In the genomic region with DNA sequence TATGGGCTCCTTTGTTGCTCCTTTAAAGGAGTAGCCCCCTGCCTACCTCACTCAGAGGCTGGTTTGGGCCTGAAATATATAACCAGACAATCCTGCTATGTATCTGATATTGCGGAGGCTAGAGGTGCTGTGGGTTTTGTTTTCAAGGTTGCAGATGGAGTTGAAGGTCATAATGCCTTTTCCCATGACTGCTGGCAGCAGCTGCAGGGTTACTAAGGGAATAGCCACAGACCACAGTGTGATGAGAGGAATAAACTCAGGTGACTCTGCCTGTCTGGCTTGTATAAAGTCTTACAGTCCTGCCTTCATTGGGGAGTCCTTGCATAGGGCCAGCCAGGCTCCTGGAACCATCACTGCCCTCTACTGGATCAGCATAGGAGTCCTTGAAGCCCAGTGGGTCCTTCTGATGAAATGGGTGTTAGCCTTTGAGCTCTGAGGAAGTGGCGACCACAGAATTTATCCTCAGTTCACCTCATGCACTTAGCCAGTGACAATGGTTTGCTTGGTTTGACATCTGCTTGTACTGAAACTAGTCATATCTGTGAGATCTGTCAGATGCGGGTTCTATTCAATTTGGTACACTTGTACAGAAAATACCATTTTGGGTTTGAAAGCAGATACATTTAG, we compare ENCODE assay signal across 1 cellular context.
TF ChIP-seq lines count a peak whose summit lies in the region.

No MANE protein-coding gene starts in this region.

TF ChIP-seq in GM12878, 131 proteins besides CTCF, POLR2A, EP300 and RAD21 (continued from another document and continues in another):
- TF ChIP-seq, protein P1, sequence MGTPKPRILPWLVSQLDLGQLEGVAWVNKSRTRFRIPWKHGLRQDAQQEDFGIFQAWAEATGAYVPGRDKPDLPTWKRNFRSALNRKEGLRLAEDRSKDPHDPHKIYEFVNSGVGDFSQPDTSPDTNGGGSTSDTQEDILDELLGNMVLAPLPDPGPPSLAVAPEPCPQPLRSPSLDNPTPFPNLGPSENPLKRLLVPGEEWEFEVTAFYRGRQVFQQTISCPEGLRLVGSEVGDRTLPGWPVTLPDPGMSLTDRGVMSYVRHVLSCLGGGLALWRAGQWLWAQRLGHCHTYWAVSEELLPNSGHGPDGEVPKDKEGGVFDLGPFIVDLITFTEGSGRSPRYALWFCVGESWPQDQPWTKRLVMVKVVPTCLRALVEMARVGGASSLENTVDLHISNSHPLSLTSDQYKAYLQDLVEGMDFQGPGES (IDR thresholded peaks at IDR 0.05), result no peak
- no peak for TF ChIP-seq RBBP5 (conservative IDR thresholded peaks at IDR 0.05)
- no peak for TF ChIP-seq CBX5 (IDR thresholded peaks at IDR 0.05; ENCODE audit: low read depth)
- TF ChIP-seq POLR2AphosphoS2 (IDR thresholded peaks at IDR 0.05; ENCODE audit: low read depth, low read length), result no peak
- no peak for TF ChIP-seq USF1 (IDR thresholded peaks at IDR 0.05; ENCODE audit: borderline replicate concordance, extremely low read length, insufficient read depth, low read depth, low read length)
- no peak for TF ChIP-seq NR2C2 (IDR thresholded peaks at IDR 0.05; ENCODE audit: borderline replicate concordance, control insufficient read depth, insufficient read length, low read depth)
- no peak for TF ChIP-seq ZBTB11 (CRISPR knock-in tag; IDR thresholded peaks at IDR 0.05)
- no peak for TF ChIP-seq JUND (IDR thresholded peaks at IDR 0.05; ENCODE audit: low read depth, low read length)
- TF ChIP-seq RFX5 (IDR thresholded peaks at IDR 0.05; ENCODE audit: low read depth, low read length), result no peak
- peak; percentile 61; the same call in 1 of the 2 replicates for TF ChIP-seq ATF2 (IDR thresholded peaks at IDR 0.05; ENCODE audit: low read length)
- no peak for TF ChIP-seq SP1 (IDR thresholded peaks at IDR 0.05; ENCODE audit: low read depth, low read length)
- no peak for TF ChIP-seq MYB (IDR thresholded peaks at IDR 0.05; ENCODE audit: borderline replicate concordance, low read depth, low read length)
- no peak for TF ChIP-seq EED (IDR thresholded peaks at IDR 0.05; ENCODE audit: low read depth)
- TF ChIP-seq, protein P2, sequence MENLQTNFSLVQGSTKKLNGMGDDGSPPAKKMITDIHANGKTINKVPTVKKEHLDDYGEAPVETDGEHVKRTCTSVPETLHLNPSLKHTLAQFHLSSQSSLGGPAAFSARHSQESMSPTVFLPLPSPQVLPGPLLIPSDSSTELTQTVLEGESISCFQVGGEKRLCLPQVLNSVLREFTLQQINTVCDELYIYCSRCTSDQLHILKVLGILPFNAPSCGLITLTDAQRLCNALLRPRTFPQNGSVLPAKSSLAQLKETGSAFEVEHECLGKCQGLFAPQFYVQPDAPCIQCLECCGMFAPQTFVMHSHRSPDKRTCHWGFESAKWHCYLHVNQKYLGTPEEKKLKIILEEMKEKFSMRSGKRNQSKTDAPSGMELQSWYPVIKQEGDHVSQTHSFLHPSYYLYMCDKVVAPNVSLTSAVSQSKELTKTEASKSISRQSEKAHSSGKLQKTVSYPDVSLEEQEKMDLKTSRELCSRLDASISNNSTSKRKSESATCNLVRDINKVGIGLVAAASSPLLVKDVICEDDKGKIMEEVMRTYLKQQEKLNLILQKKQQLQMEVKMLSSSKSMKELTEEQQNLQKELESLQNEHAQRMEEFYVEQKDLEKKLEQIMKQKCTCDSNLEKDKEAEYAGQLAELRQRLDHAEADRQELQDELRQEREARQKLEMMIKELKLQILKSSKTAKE (IDR thresholded peaks at IDR 0.05; ENCODE audit: low read depth, poor library complexity, severe bottlenecking), result no peak
- TF ChIP-seq PAX8 (IDR thresholded peaks at IDR 0.05), result no peak
- peak; percentile 51; the same call in 1 of the 2 replicates for TF ChIP-seq BCL11A (IDR thresholded peaks at IDR 0.05; ENCODE audit: low read depth, low read length)
- no peak for TF ChIP-seq SMAD1 (IDR thresholded peaks at IDR 0.05; ENCODE audit: low read depth, partially characterized antibody)
- peak; percentile 42 for TF ChIP-seq YY1 (IDR thresholded peaks at IDR 0.05; ENCODE audit: low read depth, low read length)
- TF ChIP-seq ZSCAN29 (IDR thresholded peaks at IDR 0.05), result no peak
- no peak for TF ChIP-seq CHD1 (IDR thresholded peaks at IDR 0.05; ENCODE audit: low read depth, low read length)
- TF ChIP-seq SREBF2 (IDR thresholded peaks at IDR 0.05; ENCODE audit: low read length), result no peak
- TF ChIP-seq CREB1 (IDR thresholded peaks at IDR 0.05; ENCODE audit: low read depth), result 0 out of 2 replicates have a peak, but pooled peaks have one; percentile 12
- TF ChIP-seq HDAC2 (IDR thresholded peaks at IDR 0.05), result no peak
- TF ChIP-seq ZNF24 (IDR thresholded peaks at IDR 0.05), result no peak
- TF ChIP-seq CBX3 (IDR thresholded peaks at IDR 0.05; ENCODE audit: borderline replicate concordance, low read depth), result no peak
- TF ChIP-seq, protein P3, sequence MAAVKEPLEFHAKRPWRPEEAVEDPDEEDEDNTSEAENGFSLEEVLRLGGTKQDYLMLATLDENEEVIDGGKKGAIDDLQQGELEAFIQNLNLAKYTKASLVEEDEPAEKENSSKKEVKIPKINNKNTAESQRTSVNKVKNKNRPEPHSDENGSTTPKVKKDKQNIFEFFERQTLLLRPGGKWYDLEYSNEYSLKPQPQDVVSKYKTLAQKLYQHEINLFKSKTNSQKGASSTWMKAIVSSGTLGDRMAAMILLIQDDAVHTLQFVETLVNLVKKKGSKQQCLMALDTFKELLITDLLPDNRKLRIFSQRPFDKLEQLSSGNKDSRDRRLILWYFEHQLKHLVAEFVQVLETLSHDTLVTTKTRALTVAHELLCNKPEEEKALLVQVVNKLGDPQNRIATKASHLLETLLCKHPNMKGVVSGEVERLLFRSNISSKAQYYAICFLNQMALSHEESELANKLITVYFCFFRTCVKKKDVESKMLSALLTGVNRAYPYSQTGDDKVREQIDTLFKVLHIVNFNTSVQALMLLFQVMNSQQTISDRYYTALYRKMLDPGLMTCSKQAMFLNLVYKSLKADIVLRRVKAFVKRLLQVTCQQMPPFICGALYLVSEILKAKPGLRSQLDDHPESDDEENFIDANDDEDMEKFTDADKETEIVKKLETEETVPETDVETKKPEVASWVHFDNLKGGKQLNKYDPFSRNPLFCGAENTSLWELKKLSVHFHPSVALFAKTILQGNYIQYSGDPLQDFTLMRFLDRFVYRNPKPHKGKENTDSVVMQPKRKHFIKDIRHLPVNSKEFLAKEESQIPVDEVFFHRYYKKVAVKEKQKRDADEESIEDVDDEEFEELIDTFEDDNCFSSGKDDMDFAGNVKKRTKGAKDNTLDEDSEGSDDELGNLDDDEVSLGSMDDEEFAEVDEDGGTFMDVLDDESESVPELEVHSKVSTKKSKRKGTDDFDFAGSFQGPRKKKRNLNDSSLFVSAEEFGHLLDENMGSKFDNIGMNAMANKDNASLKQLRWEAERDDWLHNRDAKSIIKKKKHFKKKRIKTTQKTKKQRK (IDR thresholded peaks at IDR 0.05; ENCODE audit: low read depth, low read length), result no peak
- TF ChIP-seq MAX (IDR thresholded peaks at IDR 0.05; ENCODE audit: low read depth, low read length), result no peak
- TF ChIP-seq ZBED1 (IDR thresholded peaks at IDR 0.05; ENCODE audit: borderline replicate concordance), result no peak
- TF ChIP-seq PML (IDR thresholded peaks at IDR 0.05; ENCODE audit: low read length), result no peak
- TF ChIP-seq, protein P4, sequence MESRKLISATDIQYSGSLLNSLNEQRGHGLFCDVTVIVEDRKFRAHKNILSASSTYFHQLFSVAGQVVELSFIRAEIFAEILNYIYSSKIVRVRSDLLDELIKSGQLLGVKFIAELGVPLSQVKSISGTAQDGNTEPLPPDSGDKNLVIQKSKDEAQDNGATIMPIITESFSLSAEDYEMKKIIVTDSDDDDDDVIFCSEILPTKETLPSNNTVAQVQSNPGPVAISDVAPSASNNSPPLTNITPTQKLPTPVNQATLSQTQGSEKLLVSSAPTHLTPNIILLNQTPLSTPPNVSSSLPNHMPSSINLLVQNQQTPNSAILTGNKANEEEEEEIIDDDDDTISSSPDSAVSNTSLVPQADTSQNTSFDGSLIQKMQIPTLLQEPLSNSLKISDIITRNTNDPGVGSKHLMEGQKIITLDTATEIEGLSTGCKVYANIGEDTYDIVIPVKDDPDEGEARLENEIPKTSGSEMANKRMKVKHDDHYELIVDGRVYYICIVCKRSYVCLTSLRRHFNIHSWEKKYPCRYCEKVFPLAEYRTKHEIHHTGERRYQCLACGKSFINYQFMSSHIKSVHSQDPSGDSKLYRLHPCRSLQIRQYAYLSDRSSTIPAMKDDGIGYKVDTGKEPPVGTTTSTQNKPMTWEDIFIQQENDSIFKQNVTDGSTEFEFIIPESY (IDR thresholded peaks at IDR 0.05), result no peak
- peak; percentile 38; the same call in 1 of the 2 replicates for TF ChIP-seq CBFB (IDR thresholded peaks at IDR 0.05; ENCODE audit: low read depth)
- TF ChIP-seq RELB (IDR thresholded peaks at IDR 0.05; ENCODE audit: low read depth), result no peak
- no peak for TF ChIP-seq HSF1 (IDR thresholded peaks at IDR 0.05; ENCODE audit: low read depth, low read length)
